15 cellular contexts compared by ENCODE assay signal in the genomic region with DNA sequence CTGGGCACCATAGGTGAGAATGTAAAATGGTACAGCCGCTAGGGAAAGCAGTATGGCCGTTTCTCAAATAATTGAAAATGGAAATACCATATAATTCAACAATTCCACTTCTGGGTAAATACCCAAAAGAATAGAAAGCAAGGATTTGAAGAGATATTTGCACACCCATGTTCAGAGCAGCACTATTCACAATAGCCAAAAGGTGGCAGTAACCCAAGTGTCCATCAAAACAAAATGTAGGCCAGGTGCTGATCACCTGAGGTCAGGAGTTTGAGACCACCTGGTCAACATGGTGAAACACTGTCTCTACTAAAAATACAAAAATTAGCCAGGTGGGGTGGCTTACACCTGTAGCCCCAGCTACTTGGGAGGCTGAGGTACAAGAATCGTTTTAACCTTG.
DNase-seq lines count a peak whose midpoint lies in the region; ATAC-seq and TF ChIP-seq lines count a peak whose summit lies in the region.
"Had no signal": no experiment of that assay in that cellular context is flagged by ENCODE, and none has a peak within 500 bp of the region (broad histone marks: within the 10 kb centered on the region; RNA-seq: fewer than 3 reads in every experiment).

No MANE protein-coding gene starts in this region.

- no peaks in the 10 kb centered on the region for H3K9me3 Mint-ChIP-seq in activated CD8-positive, alpha-beta T cell treated with anti-CD3 and anti-CD28 coated beads for 36 hours
- no peaks in the 10 kb centered on the region for H3K9me3 Mint-ChIP-seq in activated CD8-positive, alpha-beta T cell treated with anti-CD3 and anti-CD28 coated beads, Interleukin-2, amount 10 ng/mL, durations not matched to agents 7 days and 5 days (ENCODE audit: insufficient read depth)
- no peaks in the 10 kb centered on the region for H3K9me3 Mint-ChIP-seq in endodermal cell
- H3K9me3 Mint-ChIP-seq in type B pancreatic cell, result no peaks in the 10 kb centered on the region
- H3K9me3 Mint-ChIP-seq: activated T-cell treated with anti-CD3 and anti-CD28 coated beads, Interleukin-2, amount 50 U/mL, for 72 hours had no signal

- no peak overlapping the region for H3K4me3 Mint-ChIP-seq in activated CD8-positive, alpha-beta T cell treated with anti-CD3 and anti-CD28 coated beads for 36 hours
- H3K4me3 Mint-ChIP-seq in activated CD8-positive, alpha-beta T cell treated with anti-CD3 and anti-CD28 coated beads, Interleukin-2, amount 10 ng/mL, durations not matched to agents 7 days and 5 days, result no peak overlapping the region
- H3K4me3 Mint-ChIP-seq in endodermal cell (no peak overlapping the region), type B pancreatic cell (no peak overlapping the region)
- H3K4me3 Mint-ChIP-seq: activated T-cell treated with anti-CD3 and anti-CD28 coated beads, Interleukin-2, amount 50 U/mL, for 72 hours had no signal

- DNase-seq in activated CD8-positive, alpha-beta T cell treated with anti-CD3 and anti-CD28 coated beads for 36 hours, result no peak
- DNase-seq in activated CD8-positive, alpha-beta T cell treated with anti-CD3 and anti-CD28 coated beads, Interleukin-2, amount 10 ng/mL, durations not matched to agents 7 days and 5 days, result no peak
- DNase-seq in NAMALWA (ENCODE audit: low spot score) (peak; percentile 23), endodermal cell (no peak), type B pancreatic cell (ENCODE audit: extremely low spot score, unreplicated experiment) (no peak), DMS 273 treated with DMSO at 0.1 percent for 48 hours (lab: John Stamatoyannopoulos, UW) (no peak), kidney glomerular epithelial cell (lab: John Stamatoyannopoulos, UW) (no peak)
- DNase-seq: activated CD4-positive, alpha-beta T cell treated with anti-CD3 and anti-CD28 coated beads, Interleukin-2, amount 50 U/mL, for 1 hour; activated T-cell treated with anti-CD3 and anti-CD28 coated beads, Interleukin-2, amount 50 U/mL, for 72 hours; adrenal gland; cortex of kidney; midbrain; NCI-H1417; Peyer's patch had no signal

- no peak overlapping the region for H3K27ac ChIP-seq in endodermal cell (ENCODE audit: low read depth, low read length)
- H3K27ac ChIP-seq: adrenal gland, Peyer's patch had no signal

- TF ChIP-seq CTCF in activated CD8-positive, alpha-beta T cell treated with anti-CD3 and anti-CD28 coated beads for 36 hours (IDR thresholded peaks at IDR 0.05), result peak; percentile 42
- TF ChIP-seq CTCF in endodermal cell (conservative IDR thresholded peaks at IDR 0.05), result peak; percentile 59
- peak; percentile 38 for TF ChIP-seq CTCF in type B pancreatic cell (conservative IDR thresholded peaks at IDR 0.05)

- no peaks in the 10 kb centered on the region for H3K9me3 ChIP-seq in endodermal cell (ENCODE audit: control insufficient read depth, low read length)
- H3K9me3 ChIP-seq: adrenal gland, Peyer's patch had no signal

- peaks cover 4% of the 10 kb centered on the region for H3K4me1 Mint-ChIP-seq in activated CD8-positive, alpha-beta T cell treated with anti-CD3 and anti-CD28 coated beads for 36 hours (ENCODE audit: low read depth)
- H3K4me1 Mint-ChIP-seq in activated CD8-positive, alpha-beta T cell treated with anti-CD3 and anti-CD28 coated beads, Interleukin-2, amount 10 ng/mL, durations not matched to agents 7 days and 5 days (ENCODE audit: low read depth), result peaks cover 2% of the 10 kb centered on the region
- peaks cover 25% of the 10 kb centered on the region for H3K4me1 Mint-ChIP-seq in endodermal cell
- peaks cover 4% of the 10 kb centered on the region for H3K4me1 Mint-ChIP-seq in type B pancreatic cell (ENCODE audit: unreplicated experiment)

- no peaks in the 10 kb centered on the region for H3K36me3 Mint-ChIP-seq in activated CD8-positive, alpha-beta T cell treated with anti-CD3 and anti-CD28 coated beads for 36 hours (ENCODE audit: low read depth)
- no peaks in the 10 kb centered on the region for H3K36me3 Mint-ChIP-seq in activated CD8-positive, alpha-beta T cell treated with anti-CD3 and anti-CD28 coated beads, Interleukin-2, amount 10 ng/mL, durations not matched to agents 7 days and 5 days (ENCODE audit: low read depth)
- no peaks in the 10 kb centered on the region for H3K36me3 Mint-ChIP-seq in endodermal cell (ENCODE audit: low read depth)
- H3K36me3 Mint-ChIP-seq in type B pancreatic cell, result no peaks in the 10 kb centered on the region

- H3K27me3 ChIP-seq in endodermal cell (ENCODE audit: control insufficient read depth, insufficient read depth, low read length, poor library complexity, severe bottlenecking), result peaks cover 40% of the 10 kb centered on the region
- H3K27me3 ChIP-seq: Peyer's patch had no signal

- WGBS in endodermal cell (ENCODE audit: insufficient coverage in 1 of 2, insufficient read length in 1 of 2), 2 experiments, result 100% methylated on average over 3 of the region's 3 CpGs; no CpG with 5 or more reads in 1 of the 2 experiments

- no peaks in the 10 kb centered on the region for H3K36me3 ChIP-seq in endodermal cell (ENCODE audit: control insufficient read depth, insufficient read depth, low read length)
- H3K36me3 ChIP-seq: adrenal gland, Peyer's patch had no signal

- no peak overlapping the region for H3K9ac ChIP-seq in endodermal cell (ENCODE audit: extremely low read depth, low read length, poor library complexity, severe bottlenecking)

- no peak overlapping the region for H3K27ac Mint-ChIP-seq in activated CD8-positive, alpha-beta T cell treated with anti-CD3 and anti-CD28 coated beads for 36 hours
- no peak overlapping the region for H3K27ac Mint-ChIP-seq in activated CD8-positive, alpha-beta T cell treated with anti-CD3 and anti-CD28 coated beads, Interleukin-2, amount 10 ng/mL, durations not matched to agents 7 days and 5 days
- H3K27ac Mint-ChIP-seq in endodermal cell, result no peak overlapping the region
- no peak overlapping the region for H3K27ac Mint-ChIP-seq in type B pancreatic cell
- H3K27ac Mint-ChIP-seq: activated T-cell treated with anti-CD3 and anti-CD28 coated beads, Interleukin-2, amount 50 U/mL, for 72 hours had no signal

- intact Hi-C loops in activated CD8-positive, alpha-beta T cell treated with anti-CD3 and anti-CD28 coated beads for 36 hours (cut with micrococcal nuclease), result no loop called here

- no peak overlapping the region for H3K4me3 ChIP-seq in endodermal cell (ENCODE audit: low read length)
- H3K4me3 ChIP-seq: adrenal gland, Peyer's patch had no signal

- H3K27me3 Mint-ChIP-seq in activated CD8-positive, alpha-beta T cell treated with anti-CD3 and anti-CD28 coated beads for 36 hours, result peaks cover 25% of the 10 kb centered on the region
- H3K27me3 Mint-ChIP-seq in activated CD8-positive, alpha-beta T cell treated with anti-CD3 and anti-CD28 coated beads, Interleukin-2, amount 10 ng/mL, durations not matched to agents 7 days and 5 days (ENCODE audit: low read depth), result peaks cover 29% of the 10 kb centered on the region
- H3K27me3 Mint-ChIP-seq in endodermal cell (ENCODE audit: insufficient read depth) (peaks cover 44% of the 10 kb centered on the region), type B pancreatic cell (peaks cover 74% of the 10 kb centered on the region)

- POLR2A ChIA-PET in activated CD8-positive, alpha-beta T cell treated with anti-CD3 and anti-CD28 coated beads for 36 hours (lab: Charles Lee), result no interaction called here
- POLR2A ChIA-PET in activated CD8-positive, alpha-beta T cell treated with anti-CD3 and anti-CD28 coated beads, Interleukin-2, amount 10 ng/mL, durations not matched to agents 7 days and 5 days (lab: Charles Lee), result no interaction called here

- ATAC-seq in activated CD8-positive, alpha-beta T cell treated with anti-CD3 and anti-CD28 coated beads for 36 hours, result no peak
- ATAC-seq in activated CD8-positive, alpha-beta T cell treated with anti-CD3 and anti-CD28 coated beads, Interleukin-2, amount 10 ng/mL, durations not matched to agents 7 days and 5 days, result no peak
- ATAC-seq in esophagus mucosa, result no peak
- ATAC-seq: activated T-cell treated with anti-CD3 and anti-CD28 coated beads, Interleukin-2, amount 50 U/mL, for 72 hours had no signal

- CTCF ChIA-PET in activated CD8-positive, alpha-beta T cell treated with anti-CD3 and anti-CD28 coated beads for 36 hours (lab: Charles Lee), result interaction anchor here (0.8 to 2.8 kb wide), 3 partner anchors 14 to 65 kb away, joined by 3 to 18 read pairs (median 7); no protein-coding TSS in a partner anchor
- CTCF ChIA-PET in activated CD8-positive, alpha-beta T cell treated with anti-CD3 and anti-CD28 coated beads, Interleukin-2, amount 10 ng/mL, durations not matched to agents 7 days and 5 days (lab: Charles Lee), result interaction anchor here (1.1 to 2.7 kb wide), 4 partner anchors 22 to 192 kb away, joined by 3 to 19 read pairs (median 4); no protein-coding TSS in a partner anchor

- no peaks in the 10 kb centered on the region for H3K4me1 ChIP-seq in endodermal cell (ENCODE audit: control insufficient read depth, insufficient read depth, low read length)
- H3K4me1 ChIP-seq: adrenal gland, Peyer's patch had no signal
